In genomic region chr13:27353166-27353583, GRCh38 we compare ENCODE assay signal across 8 cellular contexts.
A peak's percentile ranks its signal among the peaks of the same experiment; 100 is the strongest.
DNase-seq lines count a peak whose midpoint lies in the region; ATAC-seq lines count a peak whose summit lies in the region.

No MANE protein-coding gene starts in this region.

- no peaks in the 10 kb centered on the region for H3K9me3 Mint-ChIP-seq in T-helper 1 cell treated with Interleukin-12 subunit alpha and Interleukin-12 subunit beta and Interleukin-4 antibody, amounts not matched to agents 30 μg/mL and 1 μg/mL, for 36 hours

- intact Hi-C loops in posterior cingulate gyrus (cut with DNase I) = no loop called here

- H3K27me3 Mint-ChIP-seq in T-helper 1 cell treated with Interleukin-12 subunit alpha and Interleukin-12 subunit beta and Interleukin-4 antibody, amounts not matched to agents 30 μg/mL and 1 μg/mL, for 36 hours (ENCODE audit: low read depth) = peaks cover 8% of the 10 kb centered on the region

- H3K4me3 Mint-ChIP-seq in T-helper 1 cell treated with Interleukin-12 subunit alpha and Interleukin-12 subunit beta and Interleukin-4 antibody, amounts not matched to agents 30 μg/mL and 1 μg/mL, for 36 hours = no peak overlapping the region

- H3K4me1 Mint-ChIP-seq in T-helper 1 cell treated with Interleukin-12 subunit alpha and Interleukin-12 subunit beta and Interleukin-4 antibody, amounts not matched to agents 30 μg/mL and 1 μg/mL, for 36 hours (ENCODE audit: low read depth) = peaks cover 8% of the 10 kb centered on the region

- peak overlapping the region; percentile 26 for H3K27ac Mint-ChIP-seq in T-helper 1 cell treated with Interleukin-12 subunit alpha and Interleukin-12 subunit beta and Interleukin-4 antibody, amounts not matched to agents 30 μg/mL and 1 μg/mL, for 36 hours

- ATAC-seq in GM18907 (IDR thresholded peaks at IDR 0.05; ENCODE audit: unreplicated experiment) (peak; percentile 97), HG03045 (IDR thresholded peaks at IDR 0.05; ENCODE audit: unreplicated experiment) (peak; percentile 97)

- H3K27ac ChIP-seq in layer of hippocampus (ENCODE audit: low read depth, low read length) = peak overlapping the region; percentile 1

- peak; percentile 45 for DNase-seq in AG08395 (ENCODE audit: low spot score)
- no peak for DNase-seq in posterior cingulate gyrus
- no peak for DNase-seq in NCI-H510A treated with DMSO at 0.1 percent for 48 hours (lab: John Stamatoyannopoulos, UW)
- DNase-seq in amniotic stem cell (lab: John Stamatoyannopoulos, UW) = no peak

- no peaks in the 10 kb centered on the region for H3K27me3 ChIP-seq in layer of hippocampus (ENCODE audit: control insufficient read depth, insufficient read depth, low read length)

- H3K36me3 Mint-ChIP-seq in T-helper 1 cell treated with Interleukin-12 subunit alpha and Interleukin-12 subunit beta and Interleukin-4 antibody, amounts not matched to agents 30 μg/mL and 1 μg/mL, for 36 hours (ENCODE audit: low read depth) = no peaks in the 10 kb centered on the region
